Comparison of ENCODE assay signal across 1 cellular context in the genomic region with DNA sequence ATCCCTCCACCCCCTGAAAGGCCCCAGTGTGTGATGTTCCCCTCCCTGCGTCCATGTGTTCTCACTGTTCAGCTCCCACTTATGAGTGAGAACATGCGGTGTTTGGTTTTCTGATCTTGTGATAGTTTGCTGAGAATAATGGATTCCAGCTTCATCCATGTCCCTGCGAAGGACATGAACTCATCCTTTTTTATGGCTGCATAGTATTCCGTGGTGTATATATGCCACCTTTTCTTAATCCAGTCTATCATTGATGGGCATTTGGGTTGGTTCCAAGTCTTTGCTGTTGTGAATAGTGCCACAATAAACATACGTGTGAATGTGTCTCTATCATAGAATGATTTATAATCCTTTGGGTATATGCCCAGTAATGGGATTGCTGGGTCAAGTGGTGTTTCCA. TPM values are rescaled to one million over a fixed set of nuclear protein-coding genes. Genes with fewer than 3 reads are reported as not detected.
"Had no signal": no experiment of that assay in that cellular context is flagged by ENCODE, and none has a peak within 500 bp of the region (broad histone marks: within the 10 kb centered on the region; RNA-seq: fewer than 3 reads in every experiment).

No MANE protein-coding gene starts in this region.

RNA-seq across cellular contexts. Expression of a gene that starts 55.8 kb away (rescaled TPM):
- total RNA-seq: H4 had no signal
